9 cellular contexts compared by ENCODE assay signal in the genomic region with DNA sequence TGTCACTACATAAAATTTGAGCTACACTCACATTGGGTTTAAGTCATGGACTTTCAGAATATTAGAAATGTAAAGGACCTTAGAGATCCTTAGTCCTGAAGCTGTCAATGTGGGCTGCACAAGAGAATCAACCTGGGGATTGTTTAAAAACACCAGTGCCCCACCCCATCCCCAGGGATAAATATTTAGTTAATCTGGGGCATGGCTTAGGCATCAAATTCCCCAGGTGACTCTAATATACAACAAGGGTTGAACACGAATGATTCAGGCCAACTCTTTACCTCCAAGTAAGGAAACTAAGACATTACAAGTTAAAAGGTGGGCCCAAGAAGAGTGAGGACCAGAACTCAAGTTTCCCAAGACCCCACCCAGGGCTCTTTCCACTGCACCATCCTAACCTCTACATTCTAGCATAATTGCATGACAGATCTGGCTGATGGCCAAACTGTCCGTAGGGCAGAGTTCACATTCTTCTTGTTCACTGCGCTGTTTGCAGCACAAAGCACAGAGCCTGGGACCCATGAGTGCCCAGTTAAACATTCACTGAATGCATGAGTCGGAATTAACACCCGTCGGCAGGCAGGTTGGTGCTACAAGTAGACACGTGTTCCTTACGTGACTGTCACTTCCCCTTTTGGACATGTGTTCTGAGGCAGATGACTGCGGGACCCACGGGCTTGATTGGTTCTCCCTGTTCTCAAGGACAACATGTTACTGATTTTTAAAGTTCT. TPM values are rescaled to one million over a fixed set of nuclear protein-coding genes. Genes with fewer than 3 reads are reported as not detected.
DNase-seq lines count a peak whose midpoint lies in the region; ATAC-seq and TF ChIP-seq lines count a peak whose summit lies in the region.
"Had no signal": no experiment of that assay in that cellular context is flagged by ENCODE, and none has a peak within 500 bp of the region (broad histone marks: within the 10 kb centered on the region; RNA-seq: fewer than 3 reads in every experiment).

No MANE protein-coding gene starts in this region.

- no peaks in the 10 kb centered on the region for H3K4me1 ChIP-seq in breast epithelium

- H3K4me3 ChIP-seq in breast epithelium, result no peak overlapping the region
- H3K4me3 ChIP-seq: lung had no signal

- POLR2A ChIA-PET in MCF 10A (lab: Yijun Ruan, JAX), result no interaction called here
- POLR2A ChIA-PET in WTC11 (lab: Charles Lee), result no interaction called here

- H3K36me3 Mint-ChIP-seq in MCF 10A (ENCODE audit: insufficient read depth, unreplicated experiment), result peaks cover 17% of the 10 kb centered on the region
- H3K36me3 Mint-ChIP-seq in WTC11, result peaks cover 31% of the 10 kb centered on the region

- no peaks in the 10 kb centered on the region for H3K27me3 ChIP-seq in breast epithelium

- H3K27ac ChIP-seq in breast epithelium, result no peak overlapping the region

- ATAC-seq in HG02973 (IDR thresholded peaks at IDR 0.05; ENCODE audit: unreplicated experiment), result peak; percentile 85
- ATAC-seq in WTC11, result no peak

- H3K9me3 ChIP-seq in breast epithelium, result no peaks in the 10 kb centered on the region

- H3K4me3 Mint-ChIP-seq in MCF 10A (ENCODE audit: unreplicated experiment) (no peak overlapping the region), WTC11 (no peak overlapping the region)

- no TSS peak for BruUV-seq in MCF 10A (replicated peaks; lab: Mats Ljungman, UMichigan)

- H3K27me3 Mint-ChIP-seq in MCF 10A (ENCODE audit: insufficient read depth, unreplicated experiment), result no peaks in the 10 kb centered on the region
- no peaks in the 10 kb centered on the region for H3K27me3 Mint-ChIP-seq in WTC11 (ENCODE audit: low read depth)

- H3K4me1 Mint-ChIP-seq in MCF 10A (ENCODE audit: insufficient read depth, unreplicated experiment) (peaks cover 15% of the 10 kb centered on the region), WTC11 (no peaks in the 10 kb centered on the region)

- CTCF ChIA-PET in MCF 10A (lab: Yijun Ruan, JAX) (interaction anchor here (1.0 kb wide), 1 partner anchor 37 kb away, joined by 3 read pairs; no protein-coding TSS in a partner anchor), WTC11 (lab: Charles Lee) (no interaction called here)

- H3K27ac Mint-ChIP-seq in MCF 10A (ENCODE audit: low read depth, unreplicated experiment), result no peak overlapping the region
- H3K27ac Mint-ChIP-seq in WTC11, result no peak overlapping the region

- no peak for TF ChIP-seq POLR2A in breast epithelium (IDR thresholded peaks at IDR 0.05)

- peak; percentile 39 for DNase-seq in MCF 10A (ENCODE audit: unreplicated experiment)
- DNase-seq in breast epithelium (ENCODE audit: low spot score in 2 of 2), result no peak
- DNase-seq in WTC11 (ENCODE audit: low spot score), result no peak
- peak; percentile 86 for DNase-seq in mucosa of gallbladder (ENCODE audit: low spot score)
- DNase-seq in NCI-H1930 (lab: John Stamatoyannopoulos, UW), result no peak
- no peak for DNase-seq in DMS 273 treated with DMSO at 0.1 percent for 48 hours (lab: John Stamatoyannopoulos, UW)
- no peak for DNase-seq in NCI-H2227 (lab: John Stamatoyannopoulos, UW; ENCODE audit: unreplicated experiment)

- no peaks in the 10 kb centered on the region for H3K9me3 Mint-ChIP-seq in MCF 10A (ENCODE audit: unreplicated experiment)
- no peaks in the 10 kb centered on the region for H3K9me3 Mint-ChIP-seq in WTC11

- intact Hi-C loops in MCF 10A (cut with micrococcal nuclease) (no loop called here), breast epithelium (cut with DNase I; ENCODE audit: low total_unique reads) (no loop called here)

- H3K36me3 ChIP-seq in breast epithelium, result no peaks in the 10 kb centered on the region

- no peak for TF ChIP-seq CTCF in MCF 10A (IDR thresholded peaks at IDR 0.05; ENCODE audit: unreplicated experiment)
- no peak for TF ChIP-seq CTCF in breast epithelium (IDR thresholded peaks at IDR 0.05)
- TF ChIP-seq CTCF in WTC11 (IDR thresholded peaks at IDR 0.05), result no peak

TF ChIP-seq in WTC11, 78 proteins besides CTCF, POLR2A, EP300 and RAD21:
- TF ChIP-seq GABPB1 (CRISPR knock-in tag; IDR thresholded peaks at IDR 0.05) (peak; percentile 88), ZNF138 (CRISPR knock-in tag; conservative IDR thresholded peaks at IDR 0.05) (no peak), ZNF671 (CRISPR knock-in tag; IDR thresholded peaks at IDR 0.05) (no peak)
- TF ChIP-seq, protein P1, sequence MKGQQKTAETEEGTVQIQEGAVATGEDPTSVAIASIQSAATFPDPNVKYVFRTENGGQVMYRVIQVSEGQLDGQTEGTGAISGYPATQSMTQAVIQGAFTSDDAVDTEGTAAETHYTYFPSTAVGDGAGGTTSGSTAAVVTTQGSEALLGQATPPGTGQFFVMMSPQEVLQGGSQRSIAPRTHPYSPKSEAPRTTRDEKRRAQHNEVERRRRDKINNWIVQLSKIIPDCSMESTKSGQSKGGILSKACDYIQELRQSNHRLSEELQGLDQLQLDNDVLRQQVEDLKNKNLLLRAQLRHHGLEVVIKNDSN (CRISPR knock-in tag; IDR thresholded peaks at IDR 0.05), result no peak
- TF ChIP-seq, protein P2, sequence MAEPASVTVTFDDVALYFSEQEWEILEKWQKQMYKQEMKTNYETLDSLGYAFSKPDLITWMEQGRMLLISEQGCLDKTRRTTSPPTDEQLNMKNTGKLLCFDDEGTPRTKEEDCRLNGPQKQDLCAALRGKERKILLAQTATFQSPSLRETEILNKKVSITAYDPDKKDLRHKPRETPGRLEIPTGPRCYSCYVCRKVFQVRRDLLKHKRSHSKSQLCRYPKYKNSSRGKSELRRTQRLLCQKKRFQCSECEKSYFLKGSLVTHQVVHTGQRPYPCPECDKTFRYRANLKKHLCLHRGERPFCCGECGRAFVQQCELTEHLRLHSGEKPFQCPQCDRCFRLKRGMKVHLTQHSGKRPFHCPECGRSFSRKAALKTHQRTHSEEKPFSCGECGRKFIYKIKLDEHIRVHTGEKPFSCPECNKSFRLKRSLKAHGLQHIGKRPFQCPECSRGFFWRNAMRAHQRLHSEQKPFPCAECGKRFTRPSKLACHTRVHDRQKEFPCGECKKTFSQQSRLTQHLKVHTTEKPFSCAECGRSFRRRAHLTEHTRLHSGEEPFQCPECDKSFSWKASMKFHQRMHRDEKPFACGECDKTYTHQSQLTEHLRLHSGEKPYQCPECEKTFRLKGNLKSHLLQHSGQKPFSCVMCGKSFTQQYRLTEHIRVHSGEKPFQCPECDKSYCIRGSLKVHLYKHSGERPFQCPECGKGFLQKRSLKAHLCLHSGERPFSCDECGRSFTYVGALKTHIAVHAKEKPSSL (CRISPR knock-in tag; conservative IDR thresholded peaks at IDR 0.05), result no peak

RNA-seq across cellular contexts. Expression of a gene that starts 25.2 kb away (rescaled TPM):
- 50.5 and 50.8 TPM in 2 replicates for total RNA-seq in MCF 10A (2022)
- 10 to 100 TPM in 2 of 3 donors, 1 to 10 TPM in 1; 6.2 to 15.5 (median 12.1) TPM for total RNA-seq in breast epithelium
- total RNA-seq in WTC11 (2021), result 95.3 to 102 TPM (median 101 TPM) in 3 replicates
- 76.4 TPM for total RNA-seq in mucosa of gallbladder

Comparison
In these comparisons a context has a peak if more than half of its experiments do, and no peak if none do; other contexts are left out.
1. DNase-seq: peak in MCF 10A (single experiment) and mucosa of gallbladder (single experiment); none in breast epithelium (0 of 2), WTC11 (single experiment), NCI-H1930 (0 of 2), DMS 273 treated with DMSO at 0.1 percent for 48 hours (single experiment) and NCI-H2227 (single experiment).